9 cellular contexts compared by ENCODE assay signal in the genomic region with DNA sequence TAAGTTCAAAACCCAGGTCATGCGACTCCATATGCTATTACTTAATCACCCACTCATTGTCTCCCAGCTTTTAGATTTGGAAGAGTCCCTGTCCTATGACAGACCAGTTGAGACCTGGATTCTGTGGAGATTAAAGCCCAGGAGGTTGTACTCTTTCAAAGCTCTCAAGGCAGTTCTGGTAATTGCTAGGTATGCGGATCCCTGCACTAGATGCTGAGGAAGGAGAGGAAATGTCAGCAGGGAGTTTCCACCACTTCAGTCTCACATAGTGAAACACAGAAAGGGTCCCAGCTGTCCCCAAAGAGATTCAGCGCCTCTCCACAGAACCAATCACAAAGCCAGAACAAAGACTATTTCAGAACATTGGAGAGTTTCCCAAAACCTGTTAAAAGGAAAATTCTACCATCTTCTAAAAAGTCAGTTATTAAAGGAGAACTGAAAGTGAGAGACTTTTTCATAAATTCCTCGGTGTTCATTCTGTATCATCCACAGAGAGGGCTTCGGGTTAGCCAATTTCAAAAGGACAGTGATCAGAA. TPM values are rescaled to one million over a fixed set of nuclear protein-coding genes. Genes with fewer than 3 reads are reported as not detected.
DNase-seq lines count a peak whose midpoint lies in the region; ATAC-seq and TF ChIP-seq lines count a peak whose summit lies in the region.
"Had no signal": no experiment of that assay in that cellular context is flagged by ENCODE, and none has a peak within 500 bp of the region (broad histone marks: within the 10 kb centered on the region; RNA-seq: fewer than 3 reads in every experiment).

No MANE protein-coding gene starts in this region.

- peak; percentile 31 for ATAC-seq in HG03060 (IDR thresholded peaks at IDR 0.05; ENCODE audit: low read depth, unreplicated experiment)

- TF ChIP-seq CTCF in GM13976 (IDR thresholded peaks at IDR 0.05; ENCODE audit: borderline replicate concordance, control extremely low read depth, extremely low read depth, insufficient read depth, missing control alignments) = no peak

- peaks cover 79% of the 10 kb centered on the region for H3K4me1 Mint-ChIP-seq in activated CD4-positive, alpha-beta memory T cell treated with anti-CD3 and anti-CD28 coated beads, Interleukin-2, amount 10 ng/mL, durations not matched to agents 7 days and 5 days

- peaks cover 17% of the 10 kb centered on the region for H3K9me3 ChIP-seq in BLaER1

- peaks cover 7% of the 10 kb centered on the region; the same call in 1 of the 2 replicates for H4K20me1 ChIP-seq in BLaER1

- H3K4me2 ChIP-seq in BLaER1 = peak overlapping the region; percentile 74

- H3K9ac ChIP-seq in BLaER1 = peak overlapping the region; percentile 7; the same call in 1 of the 2 replicates

- H3K9me3 Mint-ChIP-seq in activated CD4-positive, alpha-beta memory T cell treated with anti-CD3 and anti-CD28 coated beads, Interleukin-2, amount 10 ng/mL, durations not matched to agents 7 days and 5 days = no peaks in the 10 kb centered on the region

- TF ChIP-seq POLR2A in GM19099 (IDR thresholded peaks at IDR 0.05; ENCODE audit: extremely low read depth, insufficient read length, low read depth) = peak; percentile 41

- H3K36me3 Mint-ChIP-seq in activated CD4-positive, alpha-beta memory T cell treated with anti-CD3 and anti-CD28 coated beads, Interleukin-2, amount 10 ng/mL, durations not matched to agents 7 days and 5 days (ENCODE audit: low read depth) = peaks cover 73% of the 10 kb centered on the region

- peak overlapping the region; percentile 36; the same call in 1 of the 2 replicates for H3K27ac ChIP-seq in BLaER1

- no peak for DNase-seq in activated CD4-positive, alpha-beta memory T cell treated with anti-CD3 and anti-CD28 coated beads, Interleukin-2, amount 10 ng/mL, durations not matched to agents 7 days and 5 days
- no peak for DNase-seq in GM13976 (ENCODE audit: low spot score)
- DNase-seq in Ammon's horn (ENCODE audit: low spot score) = no peak
- no peak for DNase-seq in COLO668 (lab: John Stamatoyannopoulos, UW; ENCODE audit: unreplicated experiment)
- DNase-seq in nucleus accumbens (lab: John Stamatoyannopoulos, UW) = no peak
- DNase-seq: DMS53 had no signal

- peak overlapping the region; percentile 98 for H3K27ac Mint-ChIP-seq in activated CD4-positive, alpha-beta memory T cell treated with anti-CD3 and anti-CD28 coated beads, Interleukin-2, amount 10 ng/mL, durations not matched to agents 7 days and 5 days

- peak overlapping the region; percentile 11; the same call in 1 of the 2 replicates for H3K4me3 ChIP-seq in BLaER1

- H3K4me3 Mint-ChIP-seq in activated CD4-positive, alpha-beta memory T cell treated with anti-CD3 and anti-CD28 coated beads, Interleukin-2, amount 10 ng/mL, durations not matched to agents 7 days and 5 days = peak overlapping the region; percentile 67

- no peaks in the 10 kb centered on the region for H3K27me3 ChIP-seq in BLaER1

- peaks cover 58% of the 10 kb centered on the region for H3K4me1 ChIP-seq in BLaER1

- POLR2A ChIA-PET in activated CD4-positive, alpha-beta memory T cell treated with anti-CD3 and anti-CD28 coated beads, Interleukin-2, amount 10 ng/mL, durations not matched to agents 7 days and 5 days (lab: Charles Lee) = interaction anchor here (0.6 to 3.5 kb wide), 25 partner anchors 9 to 313 kb away, joined by 3 to 35 read pairs (median 4); a partner anchor contains a TSS

- in situ Hi-C loops in GM13976 (cut with MboI; ENCODE audit: low sequenced_read_pairs, unreplicated experiment) = loop anchor here (25.0 kb wide), 1 partner anchor 116 kb away; no protein-coding TSS in a partner anchor

- CTCF ChIA-PET in activated CD4-positive, alpha-beta memory T cell treated with anti-CD3 and anti-CD28 coated beads, Interleukin-2, amount 10 ng/mL, durations not matched to agents 7 days and 5 days (lab: Charles Lee) = interaction anchor here (1.1 to 2.1 kb wide), 8 partner anchors 11 to 183 kb away, joined by 3 to 10 read pairs (median 3); no protein-coding TSS in a partner anchor

- no peaks in the 10 kb centered on the region for H3K27me3 Mint-ChIP-seq in activated CD4-positive, alpha-beta memory T cell treated with anti-CD3 and anti-CD28 coated beads, Interleukin-2, amount 10 ng/mL, durations not matched to agents 7 days and 5 days

- H3K36me3 ChIP-seq in BLaER1 = peaks cover 69% of the 10 kb centered on the region

RNA-seq across cellular contexts. Expression of a gene that starts 53.4 kb away (rescaled TPM):
- 10 to 100 TPM; 77.2 to 78.5 TPM for total RNA-seq in activated CD4-positive, alpha-beta memory T cell treated with anti-CD3 and anti-CD28 coated beads, Interleukin-2, amount 10 ng/mL, durations not matched to agents 7 days and 5 days
